ENCODE assay signal across 1 cellular context in genomic region chr16:67278773-67279295, GRCh38.
TF ChIP-seq lines count a peak whose summit lies in the region.

No MANE protein-coding gene starts in this region.

TF ChIP-seq in GM23338, 12 proteins besides CTCF, POLR2A, EP300 and RAD21 (continued from another document):
- TF ChIP-seq ZNF462 (CRISPR knock-in tag; IDR thresholded peaks at IDR 0.05) = no peak
- TF ChIP-seq JUNB (IDR thresholded peaks at IDR 0.05; ENCODE audit: unreplicated experiment) = no peak
- no peak for TF ChIP-seq REST (IDR thresholded peaks at IDR 0.05; ENCODE audit: unreplicated experiment)
- no peak for TF ChIP-seq ZNF331 (CRISPR knock-in tag; IDR thresholded peaks at IDR 0.05; ENCODE audit: low read depth)
- no peak for TF ChIP-seq EZH2 (IDR thresholded peaks at IDR 0.05; ENCODE audit: low read depth, unreplicated experiment)
- no peak for TF ChIP-seq CREB1 (CRISPR knock-in tag; IDR thresholded peaks at IDR 0.05; ENCODE audit: low read depth)
TF ChIP-seq in GM23338: peak in this region for 0.
